1 cellular context compared by ENCODE assay signal in the genomic region with DNA sequence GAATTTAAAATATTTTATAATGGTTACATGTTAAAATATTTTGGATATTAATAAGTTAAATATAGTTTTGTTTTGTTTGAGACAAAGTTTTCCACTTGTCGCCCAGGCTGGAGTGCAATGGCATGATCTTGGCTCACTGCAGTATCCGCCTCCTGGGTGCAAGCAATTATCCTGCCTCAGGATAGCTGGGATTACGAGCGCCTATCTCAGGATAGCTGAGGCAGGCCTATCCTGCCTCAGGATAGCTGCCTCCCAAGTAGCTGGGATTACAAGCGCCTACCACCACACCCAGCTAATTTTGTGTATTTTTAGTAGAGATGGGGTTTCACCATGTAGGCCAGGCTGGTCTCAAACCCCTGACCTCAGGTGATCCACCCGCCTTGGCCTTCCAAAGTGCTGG. TPM values are rescaled to one million over a fixed set of nuclear protein-coding genes. Genes with fewer than 3 reads are reported as not detected.
"Had no signal": no experiment of that assay in that cellular context is flagged by ENCODE, and none has a peak within 500 bp of the region (broad histone marks: within the 10 kb centered on the region; RNA-seq: fewer than 3 reads in every experiment).

No MANE protein-coding gene starts in this region.

RNA-seq across cellular contexts. Expression of a gene that starts 30.9 kb away (rescaled TPM):
- total RNA-seq: kidney epithelial cell had no signal
